Comparison of ENCODE assay signal across 15 cellular contexts in the genomic region with DNA sequence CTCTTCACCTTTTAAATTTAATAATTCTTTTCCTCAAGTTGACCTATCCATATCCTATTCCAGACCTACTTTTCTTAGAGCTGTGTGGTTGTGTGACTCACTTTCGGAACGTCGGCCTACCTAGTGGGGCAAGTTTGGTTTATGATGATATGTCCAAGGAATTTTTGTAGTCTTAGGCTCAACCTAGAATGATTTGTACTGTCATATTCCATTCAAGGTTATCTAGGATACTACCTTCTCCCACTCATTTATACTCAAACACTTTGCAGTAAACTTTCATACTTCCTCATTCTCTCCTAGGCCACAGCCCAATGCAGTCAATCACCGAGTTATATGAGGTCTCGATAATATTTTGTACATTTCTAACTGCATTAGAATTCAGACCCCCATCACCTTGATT.
DNase-seq lines count a peak whose midpoint lies in the region; ATAC-seq and TF ChIP-seq lines count a peak whose summit lies in the region.
"Had no signal": no experiment of that assay in that cellular context is flagged by ENCODE, and none has a peak within 500 bp of the region (broad histone marks: within the 10 kb centered on the region; RNA-seq: fewer than 3 reads in every experiment).

No MANE protein-coding gene starts in this region.

- TF ChIP-seq CTCF in PC-9 (conservative IDR thresholded peaks at IDR 0.05) (no peak), psoas muscle (IDR thresholded peaks at IDR 0.05) (no peak), gastroesophageal sphincter (IDR thresholded peaks at IDR 0.05) (no peak), GM20000 (IDR thresholded peaks at IDR 0.05; ENCODE audit: extremely low read depth, missing control alignments) (no peak)

- CTCF ChIA-PET in PC-9 (lab: Charles Lee), result no interaction called here

- H3K4me1 Mint-ChIP-seq in T-helper 1 cell treated with Interleukin-12 subunit alpha and Interleukin-12 subunit beta and Interleukin-4 antibody, amounts not matched to agents 30 μg/mL and 1 μg/mL, for 36 hours (ENCODE audit: low read depth), result peaks cover 78% of the 10 kb centered on the region
- peaks cover 44 to 67% of the 10 kb centered on the region in 2 donors for H3K4me1 Mint-ChIP-seq in effector memory CD8-positive, alpha-beta T cell (ENCODE audit: low read depth in 2 of 2)

- H3K79me2 ChIP-seq in PC-9 (ENCODE audit: low read depth), result no peaks in the 10 kb centered on the region

- H3K4me1 ChIP-seq in PC-9 (replicated peaks; ENCODE audit: insufficient read depth) (peaks cover 17% of the 10 kb centered on the region), psoas muscle (peaks cover 13% of the 10 kb centered on the region), gastroesophageal sphincter (peaks cover 18 to 79% (median 32%) of the 10 kb centered on the region in 3 donors)
- H3K4me1 ChIP-seq: A549, SJCRH30 had no signal

- H3K9me3 ChIP-seq in PC-9 (ENCODE audit: insufficient read depth, low read depth) (no peaks in the 10 kb centered on the region), psoas muscle (no peaks in the 10 kb centered on the region), gastroesophageal sphincter (no peaks in the 10 kb centered on the region)
- H3K9me3 ChIP-seq: A549, right lobe of liver, SJCRH30 had no signal

- no peak for ATAC-seq in effector memory CD8-positive, alpha-beta T cell (replicated peaks)
- ATAC-seq in psoas muscle (peak; percentile 68 to 88 (median 80)), gastroesophageal sphincter (no peak), GM19328 (IDR thresholded peaks at IDR 0.05; ENCODE audit: unreplicated experiment) (no peak)
- ATAC-seq: A549, right lobe of liver had no signal

- peaks cover 13% of the 10 kb centered on the region; the same call in 1 of the 2 replicates for H3F3A ChIP-seq in PC-9 (ENCODE audit: insufficient read depth, low read depth)

- H3K4me3 ChIP-seq in PC-9 (no peak overlapping the region), psoas muscle (no peak overlapping the region), gastroesophageal sphincter (no peak overlapping the region)
- H3K4me3 ChIP-seq: A549, right lobe of liver, SJCRH30 had no signal

- no peaks in the 10 kb centered on the region for H3K9me2 ChIP-seq in PC-9 (ENCODE audit: insufficient read depth)

- intact Hi-C loops in PC-9 (cut with micrococcal nuclease; ENCODE audit: unreplicated experiment) (loop anchor here (10.0 kb wide), 1 partner anchor 1973 kb away; no protein-coding TSS in a partner anchor), psoas muscle (cut with DNase I) (no loop called here)

- H3K36me3 Mint-ChIP-seq in T-helper 1 cell treated with Interleukin-12 subunit alpha and Interleukin-12 subunit beta and Interleukin-4 antibody, amounts not matched to agents 30 μg/mL and 1 μg/mL, for 36 hours (ENCODE audit: low read depth), result peaks cover 60% of the 10 kb centered on the region
- peaks cover 56% of the 10 kb centered on the region for H3K36me3 Mint-ChIP-seq in effector memory CD8-positive, alpha-beta T cell (ENCODE audit: insufficient read depth)

- TF ChIP-seq EP300 in gastroesophageal sphincter (IDR thresholded peaks at IDR 0.05), result no peak

- H3K27me3 ChIP-seq in PC-9 (ENCODE audit: insufficient read depth, low read depth), result no peaks in the 10 kb centered on the region
- H3K27me3 ChIP-seq in psoas muscle (ENCODE audit: insufficient read depth in 3 of 3, low read length in 2 of 3), result no peaks in the 10 kb centered on the region
- no peaks in the 10 kb centered on the region for H3K27me3 ChIP-seq in gastroesophageal sphincter
- H3K27me3 ChIP-seq: right lobe of liver, SJCRH30 had no signal

- peak overlapping the region; percentile 30 for H3K4me2 ChIP-seq in PC-9
- H3K4me2 ChIP-seq: A549 had no signal

- no TSS peak for BruUV-seq in PC-9 (replicated peaks; lab: Mats Ljungman, UMichigan)

- TF ChIP-seq POLR2A in gastroesophageal sphincter (IDR thresholded peaks at IDR 0.05), result no peak

- WGBS in psoas muscle, 3 donors, result 71 to 90% (median 76%) methylated on average over 5 of the region's 5 CpGs
- WGBS in gastroesophageal sphincter (ENCODE audit: low coverage in 1 of 2), 2 donors, result 75% methylated on average over 5 of the region's 5 CpGs; no CpG with 5 or more reads in 1 of the 2 donors

- DNase-seq in T-helper 1 cell, result no peak
- DNase-seq in PC-9, result peak; percentile 57 to 77
- no peak for DNase-seq in effector memory CD8-positive, alpha-beta T cell
- no peak for DNase-seq in psoas muscle
- DNase-seq in GM20000 (ENCODE audit: low spot score), result no peak
- DNase-seq: activated CD4-positive, alpha-beta T cell treated with anti-CD3 and anti-CD28 coated beads, Interleukin-2, amount 10 ng/mL, durations not matched to agents 24 days and 14 days; activated naive CD8-positive, alpha-beta T cell treated with anti-CD3 and anti-CD28 coated beads, Interleukin-2, amount 10 ng/mL, durations not matched to agents 7 days and 5 days; effector CD4-positive, alpha-beta T cell; NCI-H526; right lobe of liver; SJCRH30 had no signal

- no peaks in the 10 kb centered on the region for H3K9me3 Mint-ChIP-seq in T-helper 1 cell treated with Interleukin-12 subunit alpha and Interleukin-12 subunit beta and Interleukin-4 antibody, amounts not matched to agents 30 μg/mL and 1 μg/mL, for 36 hours
- H3K9me3 Mint-ChIP-seq in effector memory CD8-positive, alpha-beta T cell, result no peaks in the 10 kb centered on the region
- H3K9me3 Mint-ChIP-seq: activated CD4-positive, alpha-beta T cell treated with anti-CD3 and anti-CD28 coated beads, Interleukin-2, amount 10 ng/mL, durations not matched to agents 24 days and 14 days; activated naive CD8-positive, alpha-beta T cell treated with anti-CD3 and anti-CD28 coated beads, Interleukin-2, amount 10 ng/mL, durations not matched to agents 7 days and 5 days had no signal

- peak overlapping the region; percentile 50 for H3K27ac ChIP-seq in PC-9
- H3K27ac ChIP-seq in psoas muscle, result peak overlapping the region; percentile 59
- peak overlapping the region in 1 of 4 donors; percentile 32 for H3K27ac ChIP-seq in gastroesophageal sphincter
- H3K27ac ChIP-seq: A549, right lobe of liver, SJCRH30 had no signal

- H2AFZ ChIP-seq in PC-9, result no peak overlapping the region

- no peaks in the 10 kb centered on the region for H4K20me1 ChIP-seq in PC-9 (ENCODE audit: insufficient read depth)

- no peak overlapping the region for H3K4me3 Mint-ChIP-seq in T-helper 1 cell treated with Interleukin-12 subunit alpha and Interleukin-12 subunit beta and Interleukin-4 antibody, amounts not matched to agents 30 μg/mL and 1 μg/mL, for 36 hours
- H3K4me3 Mint-ChIP-seq in effector memory CD8-positive, alpha-beta T cell, result no peak overlapping the region
- H3K4me3 Mint-ChIP-seq: activated CD4-positive, alpha-beta T cell treated with anti-CD3 and anti-CD28 coated beads, Interleukin-2, amount 10 ng/mL, durations not matched to agents 24 days and 14 days; activated naive CD8-positive, alpha-beta T cell treated with anti-CD3 and anti-CD28 coated beads, Interleukin-2, amount 10 ng/mL, durations not matched to agents 7 days and 5 days had no signal

- H3K36me3 ChIP-seq in PC-9 (ENCODE audit: low read depth) (no peaks in the 10 kb centered on the region), psoas muscle (ENCODE audit: insufficient read depth in 1 of 2, low read depth in 1 of 2) (peaks cover 16 to 88% of the 10 kb centered on the region in 2 donors), gastroesophageal sphincter (peaks cover 28 to 93% of the 10 kb centered on the region in 2 donors)

- peak overlapping the region; percentile 6 for H3K27ac Mint-ChIP-seq in T-helper 1 cell treated with Interleukin-12 subunit alpha and Interleukin-12 subunit beta and Interleukin-4 antibody, amounts not matched to agents 30 μg/mL and 1 μg/mL, for 36 hours
- peak overlapping the region; percentile 83 to 93 for H3K27ac Mint-ChIP-seq in effector memory CD8-positive, alpha-beta T cell

- POLR2A ChIA-PET in PC-9 (lab: Charles Lee; ENCODE audit: unreplicated experiment), result interaction anchor here (0.5 to 0.6 kb wide), 2 partner anchors 9 to 147 kb away, joined by 3 to 23 read pairs; no protein-coding TSS in a partner anchor

- H3K27me3 Mint-ChIP-seq in T-helper 1 cell treated with Interleukin-12 subunit alpha and Interleukin-12 subunit beta and Interleukin-4 antibody, amounts not matched to agents 30 μg/mL and 1 μg/mL, for 36 hours (ENCODE audit: low read depth), result no peaks in the 10 kb centered on the region
- H3K27me3 Mint-ChIP-seq in effector memory CD8-positive, alpha-beta T cell, result no peaks in the 10 kb centered on the region
- H3K27me3 Mint-ChIP-seq: activated CD4-positive, alpha-beta T cell treated with anti-CD3 and anti-CD28 coated beads, Interleukin-2, amount 10 ng/mL, durations not matched to agents 24 days and 14 days; activated naive CD8-positive, alpha-beta T cell treated with anti-CD3 and anti-CD28 coated beads, Interleukin-2, amount 10 ng/mL, durations not matched to agents 7 days and 5 days had no signal

Comparison
In these comparisons a context has a peak if more than half of its experiments do, and no peak if none do; other contexts are left out.
1. DNase-seq: peak in PC-9 (2 of 2); none in T-helper 1 cell (0 of 5), effector memory CD8-positive, alpha-beta T cell (0 of 3), psoas muscle (0 of 2) and GM20000 (single experiment).
2. ATAC-seq: peak in psoas muscle (4 of 4); none in effector memory CD8-positive, alpha-beta T cell (single experiment), gastroesophageal sphincter (single experiment) and GM19328 (single experiment).